Comparison of ENCODE assay signal across 8 cellular contexts in genomic region chr19:41175825-41176734, GRCh38. TPM values are rescaled to one million over a fixed set of nuclear protein-coding genes. Genes with fewer than 3 reads are reported as not detected.
A peak's percentile ranks its signal among the peaks of the same experiment; 100 is the strongest.
DNase-seq lines count a peak whose midpoint lies in the region; ATAC-seq and TF ChIP-seq lines count a peak whose summit lies in the region.

No MANE protein-coding gene starts in this region.

- H3K9ac ChIP-seq in mesendoderm (ENCODE audit: low read length), result peak overlapping the region; percentile 74

- H3K4me3 ChIP-seq in mesendoderm (ENCODE audit: low read length), result peak overlapping the region; percentile 7
- H3K4me3 ChIP-seq in suprapubic skin, result no peak overlapping the region

- POLR2A ChIA-PET in WTC11 (lab: Charles Lee), result interaction anchor here (0.7 to 1.7 kb wide), 4 partner anchors 10 to 50 kb away, joined by 3 to 7 read pairs (median 5); no protein-coding TSS in a partner anchor

- H3K9me3 Mint-ChIP-seq in WTC11, result no peaks in the 10 kb centered on the region

- peak overlapping the region; percentile 92 for H2BK5ac ChIP-seq in mesendoderm (ENCODE audit: low read length)

- H3K79me1 ChIP-seq in mesendoderm (ENCODE audit: low read length), result peaks cover 4% of the 10 kb centered on the region

- peak overlapping the region; percentile 88 for H3K18ac ChIP-seq in mesendoderm (ENCODE audit: low read length)

- H3K36me3 Mint-ChIP-seq in WTC11, result no peaks in the 10 kb centered on the region

- peak overlapping the region; percentile 96 for H3K27ac ChIP-seq in mesendoderm (ENCODE audit: low read depth, low read length)
- H3K27ac ChIP-seq in suprapubic skin, result peak overlapping the region; percentile 64

- no peak overlapping the region for H3K23ac ChIP-seq in mesendoderm (ENCODE audit: low read length)

- H3K27me3 Mint-ChIP-seq in WTC11 (ENCODE audit: low read depth), result no peaks in the 10 kb centered on the region

- CTCF ChIA-PET in WTC11 (lab: Charles Lee), result interaction anchor here (0.5 to 1.0 kb wide), 7 partner anchors 14 to 146 kb away, joined by 3 to 4 read pairs (median 3); no protein-coding TSS in a partner anchor

- ATAC-seq in WTC11 (peak; percentile 96), GM21526 (IDR thresholded peaks at IDR 0.05; ENCODE audit: low FRiP score, unreplicated experiment) (no peak)

- peak overlapping the region; percentile 92 for H3K56ac ChIP-seq in mesendoderm (ENCODE audit: low read length)

- H3K27me3 ChIP-seq in mesendoderm (ENCODE audit: insufficient read depth, low read length, poor library complexity), result no peaks in the 10 kb centered on the region
- H3K27me3 ChIP-seq in suprapubic skin, result no peaks in the 10 kb centered on the region

- H3K4ac ChIP-seq in mesendoderm (ENCODE audit: low read depth, low read length), result peak overlapping the region; percentile 90

- H3K4me3 Mint-ChIP-seq in WTC11, result peak overlapping the region; percentile 69

- H3K4me1 ChIP-seq in mesendoderm (ENCODE audit: control insufficient read depth, low read depth, low read length), result peaks cover 2% of the 10 kb centered on the region
- H3K4me1 ChIP-seq in suprapubic skin, result peaks cover 25% of the 10 kb centered on the region

- peaks cover 38% of the 10 kb centered on the region for H3K4me1 Mint-ChIP-seq in WTC11

- peak overlapping the region; percentile 98 for H3K27ac Mint-ChIP-seq in WTC11

- no peaks in the 10 kb centered on the region for H3K9me3 ChIP-seq in suprapubic skin

- H3K4me2 ChIP-seq in mesendoderm (ENCODE audit: low read length), result peak overlapping the region; percentile 61

- DNase-seq in activated gamma-delta T cell treated with Interleukin-2 at 50 U/mL for 16 hours, result peak; percentile 36
- no peak for DNase-seq in activated gamma-delta T cell (lab: John Stamatoyannopoulos, UW)
- DNase-seq in WTC11 (ENCODE audit: low spot score), result peak; percentile 77
- DNase-seq in dermis blood vessel endothelial cell, result peak; percentile 36
- DNase-seq in mesendoderm, result peak; percentile 99
- peak in 1 of 2 donors; percentile 69 for DNase-seq in suprapubic skin (ENCODE audit: low spot score in 2 of 2)
- DNase-seq in SHP77 (lab: John Stamatoyannopoulos, UW), result no peak

- H2AK5ac ChIP-seq in mesendoderm (ENCODE audit: low read length), result peak overlapping the region; percentile 20

- no peak for TF ChIP-seq EP300 in suprapubic skin (IDR thresholded peaks at IDR 0.05)

- H4K5ac ChIP-seq in mesendoderm (ENCODE audit: low read length), result no peak overlapping the region

- TF ChIP-seq CTCF in WTC11 (IDR thresholded peaks at IDR 0.05) (no peak), suprapubic skin (IDR thresholded peaks at IDR 0.05) (no peak)

- no CpG with 5 or more reads among the region's 13 CpGs for WGBS in mesendoderm (ENCODE audit: extremely low coverage, insufficient coverage, low lambda C conversion rate)
- WGBS in suprapubic skin, result 18% methylated on average over 13 of the region's 13 CpGs

- no peak overlapping the region for H4K8ac ChIP-seq in mesendoderm (ENCODE audit: low read depth, low read length)

- TF ChIP-seq POLR2A in suprapubic skin (IDR thresholded peaks at IDR 0.05), result no peak

- no peaks in the 10 kb centered on the region for H3K79me2 ChIP-seq in mesendoderm (ENCODE audit: control insufficient read depth, insufficient read depth, low read length)

- peak overlapping the region; percentile 45 for H2BK120ac ChIP-seq in mesendoderm (ENCODE audit: low read depth, low read length)

- no peak overlapping the region for H2BK15ac ChIP-seq in mesendoderm (replicated peaks; ENCODE audit: low read depth)

- H3K36me3 ChIP-seq in mesendoderm (ENCODE audit: control insufficient read depth, insufficient read depth, low read length) (no peaks in the 10 kb centered on the region), suprapubic skin (no peaks in the 10 kb centered on the region)

TF ChIP-seq in WTC11, 78 proteins besides CTCF, POLR2A, EP300 and RAD21:
- TF ChIP-seq PRDM15 (CRISPR knock-in tag; IDR thresholded peaks at IDR 0.05) (peak; percentile 75), ZNF281 (CRISPR knock-in tag; IDR thresholded peaks at IDR 0.05) (0 out of 2 replicates have a peak, but pooled peaks have one; percentile 14), NR3C1 (CRISPR knock-in tag; conservative IDR thresholded peaks at IDR 0.05; ENCODE audit: low read depth) (0 out of 2 replicates have a peak, but pooled peaks have one; percentile 53), ZNF121 (CRISPR knock-in tag; IDR thresholded peaks at IDR 0.05) (peak; percentile 83), SP1 (CRISPR knock-in tag; conservative IDR thresholded peaks at IDR 0.05) (peak; percentile 66), ZNF423 (CRISPR knock-in tag; IDR thresholded peaks at IDR 0.05) (no peak), NFE2L1 (CRISPR knock-in tag; IDR thresholded peaks at IDR 0.05) (0 out of 2 replicates have a peak, but pooled peaks have one; percentile 44), MAX (CRISPR knock-in tag; IDR thresholded peaks at IDR 0.05) (0 out of 2 replicates have a peak, but pooled peaks have one; percentile 10), TEAD1 (CRISPR knock-in tag; IDR thresholded peaks at IDR 0.05) (0 out of 2 replicates have a peak, but pooled peaks have one; percentile 13), TCF7 (CRISPR knock-in tag; IDR thresholded peaks at IDR 0.05; ENCODE audit: low read depth) (no peak)

RNA-seq across cellular contexts. Expression of gene CYP2S1, which starts 16.9 kb away (rescaled TPM):
- total RNA-seq in WTC11 (2021) (173 to 191 TPM (median 188 TPM) in 3 replicates), dermis blood vessel endothelial cell (0.68 and 0.88 TPM in 2 replicates), suprapubic skin (1 to 10 TPM; 1.8 to 6.5 (median 2.5) TPM)
- 134 TPM for polyA plus RNA-seq in mesendoderm (2013, experiment 1 of 2)
- 137 TPM for polyA plus RNA-seq in mesendoderm (2013, experiment 2 of 2)

RNA-seq across cellular contexts. Expression of gene AXL, which starts 42.9 kb away (rescaled TPM):
- total RNA-seq in WTC11 (2021), result 25.0 to 27.3 TPM (median 27.0 TPM) in 3 replicates
- total RNA-seq in dermis blood vessel endothelial cell, result 11.2 and 90.9 TPM in 2 replicates
- 17.2 TPM for polyA plus RNA-seq in mesendoderm (2013, experiment 1 of 2)
- 18.3 TPM for polyA plus RNA-seq in mesendoderm (2013, experiment 2 of 2)
- 10 to 100 TPM; 18.2 to 35.8 (median 28.3) TPM for total RNA-seq in suprapubic skin

Comparison
In these comparisons a context has a peak if more than half of its experiments do, and no peak if none do; other contexts are left out.
1. DNase-seq: peak in activated gamma-delta T cell treated with Interleukin-2 at 50 U/mL for 16 hours (single experiment), WTC11 (single experiment), dermis blood vessel endothelial cell (single experiment) and mesendoderm (single experiment); none in activated gamma-delta T cell (single experiment) and SHP77 (0 of 2).
2. RNA of gene CYP2S1, which starts 16.9 kb away (total RNA-seq): 173 to 191 TPM in WTC11; 1.8 to 6.5 TPM in suprapubic skin and 0.68 to 0.88 TPM in dermis blood vessel endothelial cell; every median in the first group is over 10 times any median in the second.